14 cellular contexts compared by ENCODE assay signal in genomic region chr15:68524753-68525584, GRCh38. TPM values are rescaled to one million over a fixed set of nuclear protein-coding genes. Genes with fewer than 3 reads are reported as not detected.
DNase-seq lines count a peak whose midpoint lies in the region; ATAC-seq and TF ChIP-seq lines count a peak whose summit lies in the region.
"Had no signal": no experiment of that assay in that cellular context is flagged by ENCODE, and none has a peak within 500 bp of the region (broad histone marks: within the 10 kb centered on the region; RNA-seq: fewer than 3 reads in every experiment).

No MANE protein-coding gene starts in this region.

- TF ChIP-seq EP300 in stomach (IDR thresholded peaks at IDR 0.05) = no peak

- no peak overlapping the region for H3K4me3 ChIP-seq in stomach
- H3K4me3 ChIP-seq: K562 had no signal

- no peak for TF ChIP-seq CTCF in stomach (IDR thresholded peaks at IDR 0.05)

- peak overlapping the region in 4 of 5 donors; percentile 9 to 62 (median 39) for H3K27ac ChIP-seq in stomach

- intact Hi-C loops in stomach (cut with DNase I; ENCODE audit: low total_unique reads) = no loop called here

- no peaks in the 10 kb centered on the region for H3K27me3 ChIP-seq in stomach

- WGBS in stomach, 5 donors = 53 to 71% (median 64%) methylated on average over 4 of the region's 4 CpGs

- ATAC-seq in GM19455 (IDR thresholded peaks at IDR 0.05; ENCODE audit: unreplicated experiment) = no peak
- ATAC-seq: K562; stimulated activated memory B cell treated with anti-CD40 and anti-IgM and Interleukin-4, amounts not matched to agents 10 μg/mL and 1 μg/mL and 100 μg/mL, for 72 hours had no signal

- H3K36me3 ChIP-seq in stomach = no peaks in the 10 kb centered on the region

- DNase-seq in ELR (ENCODE audit: low read depth) = peak; percentile 40
- peak; percentile 67 for DNase-seq in RPMI7951 (ENCODE audit: low read depth)
- DNase-seq in fibroblast of peridontal ligament (ENCODE audit: extremely low read depth) = peak; percentile 95
- DNase-seq in stomach = no peak
- DNase-seq in HuH-7.5 (ENCODE audit: low spot score) = no peak
- no peak for DNase-seq in SW480 (ENCODE audit: low spot score)
- DNase-seq in DMS79 (lab: John Stamatoyannopoulos, UW) = no peak
- DNase-seq: activated CD4-positive, alpha-beta T cell treated with anti-CD3 and anti-CD28 coated beads for 36 hours; Calu3; NCI-H2029 treated with DMSO at 0.1 percent for 48 hours; stimulated activated CD4-positive, alpha-beta T cell treated with anti-CD3 and anti-CD28 coated beads, Interleukin-2, amount 100 ng/mL, for 24 hours had no signal

- peaks cover 0 to 11% (median 0%) of the 10 kb centered on the region in 4 donors for H3K4me1 ChIP-seq in stomach

- H3K9me3 ChIP-seq in stomach = no peaks in the 10 kb centered on the region

- TF ChIP-seq POLR2A in stomach (IDR thresholded peaks at IDR 0.05) = no peak

RNA-seq across cellular contexts. Expression of gene CORO2B, which starts 53.8 kb away (rescaled TPM):
- total RNA-seq in RPMI7951 (2014; rRNA removed; shearing (Covaris generic)) = 5.6 and 5.9 TPM in 2 replicates
- total RNA-seq in stomach = 1 to 10 TPM in 3 of 5 donors, under 1 TPM in 1, not detected in 1; 0.89 to 2.8 (median 1.7) TPM
- polyA plus RNA-seq in stomach = 1 to 10 TPM; 1.2 to 3.7 (median 3.2) TPM
- total RNA-seq: K562 had no signal
- polyA plus RNA-seq: K562 had no signal

Comparison
In these comparisons a context has a peak if more than half of its experiments do, and no peak if none do; other contexts are left out.
1. DNase-seq: peak in ELR (single experiment), RPMI7951 (single experiment) and fibroblast of peridontal ligament (single experiment); none in stomach (single experiment), HuH-7.5 (single experiment), SW480 (single experiment) and DMS79 (single experiment).